Comparison of ENCODE assay signal across 8 cellular contexts in genomic region chr16:21358261-21358795, GRCh38.
DNase-seq lines count a peak whose midpoint lies in the region; ATAC-seq, FAIRE-seq and TF ChIP-seq lines count a peak whose summit lies in the region.
"Not testable (repeated sequence)": the region's sequence is repeated elsewhere in the genome, so short reads cannot be mapped to it uniquely, and the experiment has no call there.

No MANE protein-coding gene starts in this region.

- not testable (repeated sequence) for H2BK15ac ChIP-seq in neuronal stem cell (ENCODE audit: low read length)

- not testable (repeated sequence) for H3K27me3 ChIP-seq in GM12878 (replicated peaks in 1 of 2; ENCODE audit: control insufficient read depth in 2 of 2, insufficient read depth in 2 of 2, low read length in 1 of 2); neuronal stem cell (ENCODE audit: control insufficient read depth in 3 of 3, insufficient read depth in 3 of 3, low read depth in 1 of 3, low read length in 3 of 3)

- peaks cover 22% of the 10 kb centered on the region for H3K4me1 ChIP-seq in GM12878 (ENCODE audit: control insufficient read depth, insufficient read depth, low read length)
- not testable (repeated sequence) for H3K4me1 ChIP-seq in neuronal stem cell (ENCODE audit: control insufficient read depth in 2 of 2, insufficient read depth in 1 of 2, low read depth in 1 of 2, low read length in 2 of 2)

- in situ Hi-C loops in GM18951 (cut with MboI; ENCODE audit: low sequenced_read_pairs, unreplicated experiment); GM12878 (cut with MboI): not testable (repeated sequence)

- peak; percentile 47 for ATAC-seq in GM21390 (IDR thresholded peaks at IDR 0.05; ENCODE audit: unreplicated experiment)
- ATAC-seq in HG02763 (IDR thresholded peaks at IDR 0.05; ENCODE audit: unreplicated experiment) = peak; percentile 48
- ATAC-seq in HG03175 (IDR thresholded peaks at IDR 0.05; ENCODE audit: unreplicated experiment) = peak; percentile 50
- peak; percentile 69 for ATAC-seq in GM12878

- DNase-seq in GM12864 (ENCODE audit: low read depth) (peak; percentile 80), MV-4-11 (lab: John Stamatoyannopoulos, UW) (peak; percentile 91), GM12878 (ENCODE audit: low read depth, low spot score) (peak; percentile 85)
- not testable (repeated sequence) for DNase-seq in neuronal stem cell (ENCODE audit: low spot score)

- H3K36me3 ChIP-seq in GM12878 (ENCODE audit: control insufficient read depth in 2 of 2, insufficient read depth in 2 of 2, low read length in 1 of 2); neuronal stem cell (replicated peaks in 1 of 2; ENCODE audit: control insufficient read depth in 2 of 2, insufficient read depth in 2 of 2, low read length in 2 of 2): not testable (repeated sequence)

- not testable (repeated sequence) for BruUV-seq in GM12878 (replicated peaks; lab: Mats Ljungman, UMichigan)

- H3K18ac ChIP-seq in neuronal stem cell (ENCODE audit: low read length) = peak overlapping the region; percentile 57

- not testable (repeated sequence) for H4K8ac ChIP-seq in neuronal stem cell (ENCODE audit: low read depth, low read length)

- intact Hi-C loops in GM12878 (cut with micrococcal nuclease; ENCODE audit: unreplicated experiment) = not testable (repeated sequence)

- H2BK120ac ChIP-seq in neuronal stem cell (ENCODE audit: low read depth, low read length) = not testable (repeated sequence)

- not testable (repeated sequence) for FAIRE-seq in GM12878 (lab: Jason Lieb, UNC)

- TF ChIP-seq CTCF in GM12864 (IDR thresholded peaks at IDR 0.05; ENCODE audit: low read depth, low read length, missing control alignments); GM12878 (IDR thresholded peaks at IDR 0.05 in 2 of 3, conservative IDR thresholded peaks at IDR 0.05 in 1 of 3; ENCODE audit: control insufficient read depth in 2 of 3, extremely low read depth in 1 of 3, insufficient read depth in 1 of 3, low read depth in 3 of 3, low read length in 3 of 3): not testable (repeated sequence)

- not testable (repeated sequence) for H2BK12ac ChIP-seq in neuronal stem cell (ENCODE audit: low read length)

- peak; percentile 41 to 57; a peak in 2 of 4 replicates for TF ChIP-seq EP300 in GM12878 (IDR thresholded peaks at IDR 0.05; ENCODE audit: borderline replicate concordance in 1 of 2, control insufficient read depth in 1 of 2, low read depth in 2 of 2, low read length in 2 of 2)

- not testable (repeated sequence) for TF ChIP-seq RAD21 in GM12878 (IDR thresholded peaks at IDR 0.05; ENCODE audit: insufficient read depth, low read depth, low read length)

- POLR2A ChIA-PET in GM12878 (lab: Charles Lee) = interaction anchor here (1.2 kb wide), 1 partner anchor 58 kb away, joined by 3 read pairs; no protein-coding TSS in a partner anchor

- not testable (repeated sequence) for H2AK5ac ChIP-seq in neuronal stem cell (ENCODE audit: low read depth, low read length)

- not testable (repeated sequence) for H3K4me3 ChIP-seq in GM12864 (ENCODE audit: low read depth, low read length); neuronal stem cell (ENCODE audit: low read length in 2 of 2)
- H3K4me3 ChIP-seq in GM12878 = peak overlapping the region; percentile 47; the same call in 1 of the 2 replicates

- CTCF ChIA-PET in GM12878 (lab: Yijun Ruan, JAX) = not testable (repeated sequence)

- not testable (repeated sequence) for H3K9me3 ChIP-seq in GM12878 (replicated peaks; ENCODE audit: control insufficient read depth, insufficient read depth, low read length); neuronal stem cell (replicated peaks in 1 of 2; ENCODE audit: control insufficient read depth in 2 of 2, insufficient read depth in 1 of 2, low read depth in 1 of 2, low read length in 2 of 2)

- not testable (repeated sequence) for H2AFZ ChIP-seq in GM12878 (ENCODE audit: control insufficient read depth, low read depth, low read length); neuronal stem cell (ENCODE audit: low read length)

- RAD21 ChIA-PET in GM12878 (lab: Charles Lee; ENCODE audit: unreplicated experiment) = interaction anchor here (2.0 kb wide), 1 partner anchor 56 kb away, joined by 10 read pairs; no protein-coding TSS in a partner anchor

- H3K9ac ChIP-seq in GM12878 (ENCODE audit: control insufficient read depth, insufficient read depth, low read length); neuronal stem cell (ENCODE audit: low read depth, low read length, poor library complexity): not testable (repeated sequence)

- not testable (repeated sequence) for H3K79me1 ChIP-seq in neuronal stem cell (ENCODE audit: low read depth, low read length)

- H2BK5ac ChIP-seq in neuronal stem cell (ENCODE audit: low read length) = not testable (repeated sequence)

- H3K27ac ChIP-seq in GM12878 (ENCODE audit: control insufficient read depth, insufficient read depth) = peak overlapping the region; percentile 51
- not testable (repeated sequence) for H3K27ac ChIP-seq in neuronal stem cell (replicated peaks; ENCODE audit: low read length)

- H4K20me1 ChIP-seq in GM12878 (ENCODE audit: control insufficient read depth, insufficient read depth) = not testable (repeated sequence)

- TF ChIP-seq POLR2A in GM18951 (IDR thresholded peaks at IDR 0.05; ENCODE audit: extremely low read depth, insufficient read depth, insufficient read length) = peak; percentile 44
- TF ChIP-seq POLR2A in GM12878 (IDR thresholded peaks at IDR 0.05; ENCODE audit: low read depth, low read length) = not testable (repeated sequence)

- H3K14ac ChIP-seq in neuronal stem cell (ENCODE audit: low read length) = not testable (repeated sequence)

- H4K91ac ChIP-seq in neuronal stem cell (ENCODE audit: low read depth, low read length, poor library complexity) = not testable (repeated sequence)

- 0% methylated on average over 18 of the region's 18 CpGs for WGBS in GM12878 (ENCODE audit: insufficient coverage, insufficient replicate concordance, low lambda C conversion rate, missing lambda C conversion rate)
- WGBS in neuronal stem cell (ENCODE audit: extremely low coverage in 2 of 2, insufficient read length in 2 of 2, insufficient replicate concordance in 1 of 2), 2 donors = no CpG with 5 or more reads among the region's 18 CpGs

- H3K23ac ChIP-seq in neuronal stem cell (ENCODE audit: low read depth, low read length, poor library complexity) = not testable (repeated sequence)

- H3K79me2 ChIP-seq in GM12878 (ENCODE audit: control insufficient read depth, insufficient read depth, low read length) = not testable (repeated sequence)

- H3K4me2 ChIP-seq in GM12878 (ENCODE audit: control insufficient read depth, insufficient read depth); neuronal stem cell (ENCODE audit: insufficient read depth, low read length, poor library complexity, severe bottlenecking): not testable (repeated sequence)

- not testable (repeated sequence) for H3K4ac ChIP-seq in neuronal stem cell (ENCODE audit: low read length)

- SMC1A ChIA-PET in GM12878 (lab: Charles Lee; ENCODE audit: uncharacterized antibody, unreplicated experiment) = not testable (repeated sequence)

TF ChIP-seq in GM12878, 131 proteins besides CTCF, POLR2A, EP300 and RAD21 (continues in another document):
- peak; percentile 75 for TF ChIP-seq EED (IDR thresholded peaks at IDR 0.05; ENCODE audit: low read depth)
- TF ChIP-seq BACH1 (IDR thresholded peaks at IDR 0.05; ENCODE audit: borderline replicate concordance) = peak; percentile 83; the same call in 1 of the 2 replicates
- peak; percentile 64 for TF ChIP-seq PAX5 (IDR thresholded peaks at IDR 0.05; ENCODE audit: borderline replicate concordance, low read depth, low read length)
- peak; percentile 87 for TF ChIP-seq IKZF1 (conservative IDR thresholded peaks at IDR 0.05)
- TF ChIP-seq, protein P1, sequence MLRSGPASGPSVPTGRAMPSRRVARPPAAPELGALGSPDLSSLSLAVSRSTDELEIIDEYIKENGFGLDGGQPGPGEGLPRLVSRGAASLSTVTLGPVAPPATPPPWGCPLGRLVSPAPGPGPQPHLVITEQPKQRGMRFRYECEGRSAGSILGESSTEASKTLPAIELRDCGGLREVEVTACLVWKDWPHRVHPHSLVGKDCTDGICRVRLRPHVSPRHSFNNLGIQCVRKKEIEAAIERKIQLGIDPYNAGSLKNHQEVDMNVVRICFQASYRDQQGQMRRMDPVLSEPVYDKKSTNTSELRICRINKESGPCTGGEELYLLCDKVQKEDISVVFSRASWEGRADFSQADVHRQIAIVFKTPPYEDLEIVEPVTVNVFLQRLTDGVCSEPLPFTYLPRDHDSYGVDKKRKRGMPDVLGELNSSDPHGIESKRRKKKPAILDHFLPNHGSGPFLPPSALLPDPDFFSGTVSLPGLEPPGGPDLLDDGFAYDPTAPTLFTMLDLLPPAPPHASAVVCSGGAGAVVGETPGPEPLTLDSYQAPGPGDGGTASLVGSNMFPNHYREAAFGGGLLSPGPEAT (IDR thresholded peaks at IDR 0.05; ENCODE audit: low read depth) = peak; percentile 87
- peak; percentile 69 for TF ChIP-seq RUNX3 (IDR thresholded peaks at IDR 0.05; ENCODE audit: low read length)
- peak; percentile 41; the same call in 1 of the 2 replicates for TF ChIP-seq ATF2 (IDR thresholded peaks at IDR 0.05; ENCODE audit: low read length)
- peak; percentile 53; the same call in 1 of the 2 replicates for TF ChIP-seq PKNOX1 (IDR thresholded peaks at IDR 0.05)
- TF ChIP-seq NBN (IDR thresholded peaks at IDR 0.05) = peak; percentile 91
- TF ChIP-seq HDGF (IDR thresholded peaks at IDR 0.05) = 0 out of 2 replicates have a peak, but pooled peaks have one; percentile 48
